ENCODE assay signal across 8 cellular contexts in the genomic region with DNA sequence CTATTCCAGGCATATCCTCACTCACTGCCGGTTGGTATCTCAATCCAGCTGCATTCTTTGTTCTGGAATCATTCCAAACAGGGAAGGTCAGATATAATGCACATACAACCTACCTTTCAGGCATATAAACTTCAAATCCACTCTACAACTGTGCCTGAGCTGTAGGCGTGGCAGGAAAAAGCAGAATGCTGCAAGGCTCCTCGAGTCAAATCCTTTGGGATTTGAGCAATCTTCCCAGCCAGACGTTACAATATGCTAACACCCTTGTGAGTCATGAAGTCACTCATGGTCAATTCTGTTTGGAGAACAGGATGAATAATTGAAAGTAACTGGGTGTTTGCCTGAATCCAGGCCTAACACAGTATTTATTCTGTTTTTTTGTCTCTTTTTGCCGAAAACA.
DNase-seq lines count a peak whose midpoint lies in the region; ATAC-seq and TF ChIP-seq lines count a peak whose summit lies in the region.

No MANE protein-coding gene starts in this region.

- H2AFZ ChIP-seq in OCI-LY1 (ENCODE audit: low read length): no peak overlapping the region
- H2AFZ ChIP-seq in trophoblast cell (ENCODE audit: insufficient read depth, low read length, poor library complexity): no peak overlapping the region

- no peaks in the 10 kb centered on the region for H4K20me1 ChIP-seq in OCI-LY1 (ENCODE audit: insufficient read depth, low read length)

- peak overlapping the region; percentile 90 for H4K91ac ChIP-seq in trophoblast cell (ENCODE audit: low read depth, low read length)

- TF ChIP-seq CTCF in OCI-LY1 (IDR thresholded peaks at IDR 0.05; ENCODE audit: low read length) (no peak), epithelial cell of proximal tubule (conservative IDR thresholded peaks at IDR 0.05; ENCODE audit: low read depth, low read length) (no peak)

- H3K4me2 ChIP-seq in OCI-LY1 (ENCODE audit: low read length) (no peak overlapping the region), trophoblast cell (ENCODE audit: low read length) (no peak overlapping the region)

- DNase-seq in COLO829 (ENCODE audit: low spot score) (peak; percentile 94), epithelial cell of proximal tubule (ENCODE audit: low read depth) (peak; percentile 67), trophoblast cell (peak; percentile 7 to 26), OCI-M1 (lab: John Stamatoyannopoulos, UW) (no peak), T-helper 17 cell (no peak)

- H3K9ac ChIP-seq in OCI-LY1 (ENCODE audit: low read length) (no peak overlapping the region), trophoblast cell (ENCODE audit: low read length) (no peak overlapping the region)

- H3K79me2 ChIP-seq in OCI-LY1 (ENCODE audit: insufficient read depth, low read length) (no peaks in the 10 kb centered on the region), trophoblast cell (ENCODE audit: control insufficient read depth, insufficient read depth, low read length, poor library complexity) (peaks cover 3% of the 10 kb centered on the region)

- no peak overlapping the region for H3K23ac ChIP-seq in trophoblast cell (ENCODE audit: low read length)

- no CpG with 5 or more reads among the region's 5 CpGs for WGBS in trophoblast cell (ENCODE audit: extremely low coverage, insufficient coverage, insufficient read length)

- H3K27ac ChIP-seq in OCI-LY1 (ENCODE audit: low read depth, low read length, poor library complexity, severe bottlenecking) (peak overlapping the region; percentile 94), trophoblast cell (ENCODE audit: low read depth, low read length) (peak overlapping the region; percentile 89)

- ATAC-seq in HG02870 (IDR thresholded peaks at IDR 0.05; ENCODE audit: unreplicated experiment) (no peak), T-helper 17 cell (no peak), GM21381 (IDR thresholded peaks at IDR 0.05; ENCODE audit: unreplicated experiment) (no peak)

- H3K9me3 ChIP-seq in OCI-LY1 (ENCODE audit: low read length) (no peaks in the 10 kb centered on the region), trophoblast cell (ENCODE audit: insufficient read depth, low read depth, low read length) (no peaks in the 10 kb centered on the region), T-helper 17 cell (ENCODE audit: control insufficient read depth, low read length, poor library complexity, severe bottlenecking) (no peaks in the 10 kb centered on the region)

- peaks cover 14% of the 10 kb centered on the region for H3K36me3 Mint-ChIP-seq in T-helper 17 cell (ENCODE audit: low read depth)

- H2AK5ac ChIP-seq in trophoblast cell (ENCODE audit: low read length): peak overlapping the region; percentile 35

- peak overlapping the region; percentile 57 for H3K18ac ChIP-seq in trophoblast cell (ENCODE audit: low read length)

- peak overlapping the region; percentile 71 for H2BK5ac ChIP-seq in trophoblast cell (ENCODE audit: low read depth, low read length, poor library complexity)

- peak overlapping the region; percentile 46 for H3K14ac ChIP-seq in trophoblast cell (ENCODE audit: low read length)

- no peak overlapping the region for H4K12ac ChIP-seq in trophoblast cell (ENCODE audit: low read depth, low read length)

- peak overlapping the region; percentile 26 for H3K4ac ChIP-seq in trophoblast cell (ENCODE audit: low read depth, low read length)

- peaks cover 7% of the 10 kb centered on the region for H3K4me1 Mint-ChIP-seq in T-helper 17 cell

- H3K4me3 Mint-ChIP-seq in T-helper 17 cell: no peak overlapping the region

- H3K4me1 ChIP-seq in OCI-LY1 (ENCODE audit: insufficient read depth, low read length, severe bottlenecking) (peaks cover 64% of the 10 kb centered on the region), trophoblast cell (ENCODE audit: control insufficient read depth in 1 of 2, insufficient read depth in 2 of 2, low read length in 2 of 2) (peaks cover 10 to 13% of the 10 kb centered on the region in 2 experiments)

- peaks cover 17% of the 10 kb centered on the region for H3K27me3 Mint-ChIP-seq in T-helper 17 cell

- H3K4me3 ChIP-seq in OCI-LY1 (ENCODE audit: low read depth, low read length, poor library complexity, severe bottlenecking) (no peak overlapping the region), epithelial cell of proximal tubule (ENCODE audit: low read depth, low read length) (no peak overlapping the region), trophoblast cell (ENCODE audit: low read depth, low read length) (no peak overlapping the region)

- H3K36me3 ChIP-seq in OCI-LY1 (ENCODE audit: insufficient read depth, low read length) (no peaks in the 10 kb centered on the region), trophoblast cell (ENCODE audit: control insufficient read depth in 1 of 2, insufficient read depth in 2 of 2, low read length in 2 of 2) (no peaks in the 10 kb centered on the region)

- peak overlapping the region; percentile 69 for H2BK12ac ChIP-seq in trophoblast cell (ENCODE audit: low read length)

- peak overlapping the region; percentile 88 for H2BK120ac ChIP-seq in trophoblast cell (ENCODE audit: insufficient read depth, low read length, poor library complexity)

- peaks cover 42% of the 10 kb centered on the region for H3K79me1 ChIP-seq in trophoblast cell (ENCODE audit: low read length)

- H4K8ac ChIP-seq in trophoblast cell (ENCODE audit: low read depth, low read length): peak overlapping the region; percentile 74

- no peaks in the 10 kb centered on the region for H3F3A ChIP-seq in OCI-LY1 (ENCODE audit: insufficient read depth, low read length)

- no peaks in the 10 kb centered on the region for H3K9me2 ChIP-seq in OCI-LY1 (ENCODE audit: low read depth, low read length)

- H3K27ac Mint-ChIP-seq in T-helper 17 cell: no peak overlapping the region

- no peaks in the 10 kb centered on the region for H3K27me3 ChIP-seq in OCI-LY1 (ENCODE audit: insufficient read depth, low read length)
- no peaks in the 10 kb centered on the region for H3K27me3 ChIP-seq in trophoblast cell (ENCODE audit: insufficient read depth, low read length)

Comparison
In these comparisons a context has a peak if more than half of its experiments do, and no peak if none do; other contexts are left out.
1. DNase-seq: peak in COLO829 (single experiment), epithelial cell of proximal tubule (single experiment) and trophoblast cell (2 of 2); none in OCI-M1 (single experiment) and T-helper 17 cell (0 of 3).